ENCODE assay signal across 9 cellular contexts in the genomic region with DNA sequence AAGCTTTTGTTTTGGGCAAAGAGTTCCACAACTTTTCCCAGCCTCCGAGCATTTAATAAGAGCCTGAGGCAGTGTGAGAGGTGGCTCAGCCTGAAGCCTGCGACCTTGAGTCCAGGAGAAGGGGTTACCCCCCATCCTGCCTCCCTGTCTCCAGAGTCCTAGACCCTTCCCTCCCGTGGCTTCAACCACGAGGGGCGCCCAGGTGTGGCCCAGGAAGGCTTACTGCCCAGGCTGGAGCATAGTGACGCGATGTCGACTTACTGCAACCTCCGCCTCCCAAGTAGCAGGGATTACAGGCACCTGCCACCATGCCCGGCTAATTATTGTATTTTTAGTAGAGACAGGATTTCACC. TPM values are rescaled to one million over a fixed set of nuclear protein-coding genes. Genes with fewer than 3 reads are reported as not detected.
DNase-seq lines count a peak whose midpoint lies in the region; ATAC-seq, FAIRE-seq and TF ChIP-seq lines count a peak whose summit lies in the region.
"Had no signal": no experiment of that assay in that cellular context is flagged by ENCODE, and none has a peak within 500 bp of the region (broad histone marks: within the 10 kb centered on the region; RNA-seq: fewer than 3 reads in every experiment).

No MANE protein-coding gene starts in this region.

- ATAC-seq in mucosa of descending colon (peak; percentile 22), upper lobe of left lung (ENCODE audit: low FRiP score in 2 of 2) (peak in 1 of 2 donors; percentile 14)

- TF ChIP-seq EP300 in upper lobe of left lung (IDR thresholded peaks at IDR 0.05): no peak

- H3K9me3 ChIP-seq in breast epithelium (no peaks in the 10 kb centered on the region), mammary epithelial cell (replicated peaks; ENCODE audit: insufficient read depth, low read length) (no peaks in the 10 kb centered on the region), mucosa of descending colon (no peaks in the 10 kb centered on the region), upper lobe of left lung (no peaks in the 10 kb centered on the region)

- H3K4me2 ChIP-seq in mammary epithelial cell (ENCODE audit: insufficient read depth, low read depth, low read length): no peak overlapping the region

- CTCF ChIA-PET in mammary epithelial cell (lab: Charles Lee; ENCODE audit: low non-redundant PET): no interaction called here

- no peaks in the 10 kb centered on the region for H4K20me1 ChIP-seq in mammary epithelial cell (ENCODE audit: insufficient read depth, low read length)

- DNase-seq in breast epithelium (ENCODE audit: low spot score in 2 of 2) (no peak), mammary epithelial cell (no peak), coronary artery (ENCODE audit: low spot score) (no peak), mucosa of descending colon (no peak), upper lobe of left lung (no peak), NCI-H2227 (lab: John Stamatoyannopoulos, UW; ENCODE audit: unreplicated experiment) (no peak), urothelium cell line (ENCODE audit: low spot score) (no peak), cerebellar nuclear complex (lab: John Stamatoyannopoulos, UW) (no peak)

- TF ChIP-seq POLR2A in breast epithelium (IDR thresholded peaks at IDR 0.05) (no peak), upper lobe of left lung (IDR thresholded peaks at IDR 0.05) (no peak)

- dilution Hi-C loops in mammary epithelial cell (cut with HindIII; ENCODE audit: low sequenced_read_pairs): loop anchor here (5.0 kb wide), 4 partner anchors 36 to 74 kb away; no protein-coding TSS in a partner anchor

- intact Hi-C loops in breast epithelium (cut with DNase I; ENCODE audit: low total_unique reads): no loop called here
- intact Hi-C loops in mammary epithelial cell (cut with micrococcal nuclease): no loop called here
- intact Hi-C loops in mucosa of descending colon (cut with DNase I, micrococcal nuclease): no loop called here

- 98% methylated on average over 8 of the region's 10 CpGs for WGBS in mammary epithelial cell (ENCODE audit: low coverage, missing lambda C conversion rate)
- 75 to 80% methylated on average over 9 to 10 of the region's 10 CpGs for WGBS in upper lobe of left lung, 2 donors

- H3K27me3 ChIP-seq in breast epithelium: no peaks in the 10 kb centered on the region
- no peaks in the 10 kb centered on the region for H3K27me3 ChIP-seq in mammary epithelial cell (ENCODE audit: insufficient read depth, low read length)
- peaks cover 0 to 2% (median 0%) of the 10 kb centered on the region in 4 donors for H3K27me3 ChIP-seq in upper lobe of left lung

- H2AFZ ChIP-seq in mammary epithelial cell (ENCODE audit: low read depth, low read length): no peak overlapping the region

- H3K4me1 ChIP-seq in breast epithelium (no peaks in the 10 kb centered on the region), mammary epithelial cell (ENCODE audit: insufficient read depth, low read length) (peaks cover 8% of the 10 kb centered on the region), mucosa of descending colon (ENCODE audit: low read depth) (no peaks in the 10 kb centered on the region), upper lobe of left lung (peaks cover 0 to 13% (median 8%) of the 10 kb centered on the region in 4 donors)

- TF ChIP-seq CTCF in breast epithelium (IDR thresholded peaks at IDR 0.05) (no peak), mammary epithelial cell (conservative IDR thresholded peaks at IDR 0.05 in 1 of 2, IDR thresholded peaks at IDR 0.05 in 1 of 2; ENCODE audit: extremely low read depth in 1 of 2, insufficient read depth in 1 of 2, low read depth in 1 of 2, low read length in 2 of 2) (no peak), coronary artery (IDR thresholded peaks at IDR 0.05) (no peak), mucosa of descending colon (IDR thresholded peaks at IDR 0.05) (no peak), upper lobe of left lung (IDR thresholded peaks at IDR 0.05) (no peak)

- no peak for FAIRE-seq in urothelium cell line (lab: Jason Lieb, UNC)

- in situ Hi-C loops in mammary epithelial cell (cut with MboI; ENCODE audit: low sequenced_read_pairs in 2 of 2): loop anchor here in 1 of 2 donors (10.0 kb wide), 1 partner anchor 49 kb away; no protein-coding TSS in a partner anchor

- H3K36me3 ChIP-seq in breast epithelium: no peaks in the 10 kb centered on the region
- H3K36me3 ChIP-seq in mammary epithelial cell (ENCODE audit: insufficient read depth, low read length): no peaks in the 10 kb centered on the region
- H3K36me3 ChIP-seq in mucosa of descending colon (ENCODE audit: low read depth): no peaks in the 10 kb centered on the region
- no peaks in the 10 kb centered on the region for H3K36me3 ChIP-seq in upper lobe of left lung

- H3K27ac ChIP-seq in breast epithelium (no peak overlapping the region), mammary epithelial cell (ENCODE audit: insufficient read depth, low read depth, low read length) (no peak overlapping the region), coronary artery (no peak overlapping the region), upper lobe of left lung (no peak overlapping the region)

- no TSS peak for BruUV-seq in mammary epithelial cell (replicated peaks; lab: Mats Ljungman, UMichigan)

- H3K4me3 ChIP-seq in breast epithelium (peak overlapping the region; percentile 39 to 77 (median 60)), mammary epithelial cell (replicated peaks in 1 of 3; ENCODE audit: insufficient read depth in 1 of 3, low read depth in 2 of 3, low read length in 3 of 3) (no peak overlapping the region), coronary artery (peak overlapping the region; percentile 76), mucosa of descending colon (no peak overlapping the region), upper lobe of left lung (peak overlapping the region in 3 of 4 donors; percentile 50 to 60 (median 51))

- H3K79me2 ChIP-seq in mammary epithelial cell (ENCODE audit: insufficient read depth, low read length): no peaks in the 10 kb centered on the region

- no peak overlapping the region for H3K9ac ChIP-seq in mammary epithelial cell (ENCODE audit: insufficient read depth, low read length)

RNA-seq across cellular contexts. Expression of a gene that starts 0.6 kb away (rescaled TPM):
- total RNA-seq in breast epithelium (1 to 10 TPM in 1 of 3 donors, under 1 TPM in 2; 0.66 to 2.3 (median 0.80) TPM), mammary epithelial cell (under 1 TPM; 0.50 to 0.66 TPM), mucosa of descending colon (under 1 TPM in 2 of 3 donors, not detected in 1; 0.19 to 0.51 TPM), upper lobe of left lung (10 to 100 TPM in 2 of 6 donors, 1 to 10 TPM in 3, under 1 TPM in 1; 0.72 to 13.6 (median 5.5) TPM)
- not detected for polyA plus RNA-seq in mammary epithelial cell
- polyA minus RNA-seq in mammary epithelial cell: not detected

RNA-seq across cellular contexts. Expression of a gene that starts 9.5 kb away (rescaled TPM):
- total RNA-seq in breast epithelium: not detected
- not detected for total RNA-seq in mammary epithelial cell
- not detected for polyA plus RNA-seq in mammary epithelial cell
- polyA minus RNA-seq in mammary epithelial cell: not detected
- total RNA-seq in mucosa of descending colon: not detected
- total RNA-seq in upper lobe of left lung: not detected
- total RNA-seq: fibroblast of lung had no signal
- polyA plus RNA-seq: fibroblast of lung had no signal

RNA-seq across cellular contexts. Expression of a gene that starts 19.9 kb away (rescaled TPM):
- total RNA-seq in breast epithelium (1 to 10 TPM in 1 of 3 donors, not detected in 2; 1.6 TPM), mammary epithelial cell (1 to 10 TPM in 1 of 2 donors, under 1 TPM in 1; 0.67 to 2.7 TPM), mucosa of descending colon (under 1 TPM; 0.26 to 0.82 (median 0.66) TPM), upper lobe of left lung (under 1 TPM in 3 of 6 donors, not detected in 3; 0.24 to 0.44 (median 0.29) TPM)
- polyA plus RNA-seq in mammary epithelial cell: 2.9 TPM
- 13.7 TPM for polyA minus RNA-seq in mammary epithelial cell

RNA-seq across cellular contexts. Expression of a gene that starts 42.3 kb away (rescaled TPM):
- total RNA-seq in breast epithelium: 10 to 100 TPM; 48.2 to 71.1 (median 62.3) TPM
- 10 to 100 TPM; 54.5 to 55.0 TPM for total RNA-seq in mammary epithelial cell
- 53.5 TPM for polyA plus RNA-seq in mammary epithelial cell
- 48.4 TPM for polyA minus RNA-seq in mammary epithelial cell
- total RNA-seq in mucosa of descending colon: 10 to 100 TPM; 35.6 to 42.9 (median 41.6) TPM
- 10 to 100 TPM; 27.2 to 61.8 (median 42.1) TPM for total RNA-seq in upper lobe of left lung

Comparison
In these comparisons a context has a peak if more than half of its experiments do, and no peak if none do; other contexts are left out.
1. H3K4me3 ChIP-seq: peak in breast epithelium (3 of 3), coronary artery (single experiment) and upper lobe of left lung (3 of 4); none in mammary epithelial cell (0 of 3) and mucosa of descending colon (single experiment).